ENCODE assay signal across 8 cellular contexts in genomic region chr10:70578371-70578947, GRCh38. TPM values are rescaled to one million over a fixed set of nuclear protein-coding genes. Genes with fewer than 3 reads are reported as not detected.
A peak's percentile ranks its signal among the peaks of the same experiment; 100 is the strongest.
DNase-seq lines count a peak whose midpoint lies in the region; ATAC-seq and TF ChIP-seq lines count a peak whose summit lies in the region.

No MANE protein-coding gene starts in this region.

- WGBS in thyroid gland, 2 donors = 55 to 57% methylated on average over 7 of the region's 7 CpGs

- intact Hi-C loops in left lung (cut with DNase I) (no loop called here), thyroid gland (cut with DNase I) (no loop called here)

- TF ChIP-seq POLR2A in thyroid gland (IDR thresholded peaks at IDR 0.05) = no peak

- peak; percentile 29 to 64 for DNase-seq in NOMO-1 (lab: John Stamatoyannopoulos, UW; ENCODE audit: unreplicated experiment in 2 of 2)
- peak; percentile 44 for DNase-seq in activated T-cell treated with anti-CD3 and anti-CD28 coated beads, Interleukin-2, amount 50 U/mL, for 1 hour
- DNase-seq in left lung = peak in 1 of 2 donors; percentile 44
- no peak for DNase-seq in SHP77 treated with DMSO at 0.1 percent for 48 hours (lab: John Stamatoyannopoulos, UW)
- DNase-seq in thyroid gland = no peak
- no peak for DNase-seq in NCI-H187 treated with DMSO at 0.1 percent for 48 hours (lab: John Stamatoyannopoulos, UW)

- H3K4me1 ChIP-seq in left lung = peaks cover 16 to 33% of the 10 kb centered on the region in 2 donors
- peaks cover 5 to 15% of the 10 kb centered on the region in 2 donors for H3K4me1 ChIP-seq in thyroid gland

- H3K27me3 ChIP-seq in left lung (no peaks in the 10 kb centered on the region), thyroid gland (no peaks in the 10 kb centered on the region)

- H3K9me3 ChIP-seq in left lung (no peaks in the 10 kb centered on the region), thyroid gland (no peaks in the 10 kb centered on the region)

- no peaks in the 10 kb centered on the region for H3K36me3 ChIP-seq in left lung
- no peaks in the 10 kb centered on the region for H3K36me3 ChIP-seq in thyroid gland

- peak; percentile 47 for ATAC-seq in GM18508 (IDR thresholded peaks at IDR 0.05; ENCODE audit: insufficient read depth, unreplicated experiment)
- peak; percentile 61 for ATAC-seq in HG02870 (IDR thresholded peaks at IDR 0.05; ENCODE audit: unreplicated experiment)
- ATAC-seq in left lung = peak; percentile 27

- no peak overlapping the region for H3K4me3 ChIP-seq in left lung
- H3K4me3 ChIP-seq in thyroid gland (replicated peaks in 1 of 3) = no peak overlapping the region

- no peak for TF ChIP-seq CTCF in left lung (IDR thresholded peaks at IDR 0.05)
- no peak for TF ChIP-seq CTCF in thyroid gland (IDR thresholded peaks at IDR 0.05)

- H3K27ac ChIP-seq in left lung (peak overlapping the region in 1 of 2 donors; percentile 13), thyroid gland (no peak overlapping the region)

RNA-seq across cellular contexts. Expression of gene PRF1, which starts 24.1 kb away (rescaled TPM):
- total RNA-seq in left lung (10 to 100 TPM; 14.0 to 15.0 TPM), thyroid gland (1 to 10 TPM; 1.4 to 3.5 (median 2.9) TPM)

Comparison
In these comparisons a context has a peak if more than half of its experiments do, and no peak if none do; other contexts are left out.
1. DNase-seq: peak in NOMO-1 (2 of 2) and activated T-cell treated with anti-CD3 and anti-CD28 coated beads, Interleukin-2, amount 50 U/mL, for 1 hour (single experiment); none in SHP77 treated with DMSO at 0.1 percent for 48 hours (single experiment), thyroid gland (0 of 2) and NCI-H187 treated with DMSO at 0.1 percent for 48 hours (single experiment).
2. Peak in every context shown above with its lines, with median percentiles within 50 percentile points of each other: ATAC-seq.